ENCODE assay signal across 1 cellular context in genomic region chr16:2005646-2006045, GRCh38.
TF ChIP-seq lines count a peak whose summit lies in the region.

No MANE protein-coding gene starts in this region.

TF ChIP-seq in WTC11, 78 proteins besides CTCF, POLR2A, EP300 and RAD21 (continued from another document):
- TF ChIP-seq PRDM15 (CRISPR knock-in tag; IDR thresholded peaks at IDR 0.05) (no peak), GTF2I (CRISPR knock-in tag; conservative IDR thresholded peaks at IDR 0.05) (no peak), NR1H2 (CRISPR knock-in tag; IDR thresholded peaks at IDR 0.05) (no peak), FOXP1 (CRISPR knock-in tag; IDR thresholded peaks at IDR 0.05; ENCODE audit: borderline replicate concordance) (no peak)
